ENCODE assay signal across 28 cellular contexts in genomic region chr5:64818245-64818644, GRCh38. TPM values are rescaled to one million over a fixed set of nuclear protein-coding genes. Genes with fewer than 3 reads are reported as not detected.
DNase-seq lines count a peak whose midpoint lies in the region; ATAC-seq, FAIRE-seq and TF ChIP-seq lines count a peak whose summit lies in the region.
"Had no signal": no experiment of that assay in that cellular context is flagged by ENCODE, and none has a peak within 500 bp of the region (broad histone marks: within the 10 kb centered on the region; RNA-seq: fewer than 3 reads in every experiment).

No MANE protein-coding gene starts in this region.

- TF ChIP-seq EP300 in SK-N-SH (IDR thresholded peaks at IDR 0.05; ENCODE audit: borderline replicate concordance in 1 of 2, low read depth in 1 of 2, low read length in 1 of 2): no peak

- POLR2A ChIA-PET in SK-N-SH (lab: Yijun Ruan, JAX): no interaction called here
- POLR2A ChIA-PET in endothelial cell of umbilical vein (lab: Charles Lee): no interaction called here

- peaks cover 0 to 15% of the 10 kb centered on the region in 2 experiments; a peak in 1 of 4 replicates for H3K4me1 ChIP-seq in SK-N-SH (ENCODE audit: control insufficient read depth in 1 of 2, insufficient read depth in 2 of 2, low read depth in 1 of 2, low read length in 1 of 2)
- H3K4me1 ChIP-seq in endothelial cell of umbilical vein (ENCODE audit: control insufficient read depth, extremely low read depth, insufficient read depth, low read length): peaks cover 31% of the 10 kb centered on the region
- peaks cover 4 to 6% of the 10 kb centered on the region in 2 donors for H3K4me1 ChIP-seq in adrenal gland (replicated peaks in 1 of 2)
- H3K4me1 ChIP-seq: Caco-2, SJSA1 had no signal

- 48% methylated on average over 3 of the region's 3 CpGs for WGBS in SK-N-SH (ENCODE audit: low lambda C conversion rate)
- 41 to 62% (median 54%) methylated on average over 3 of the region's 3 CpGs for WGBS in adrenal gland, 4 donors

- FAIRE-seq in endothelial cell of umbilical vein (lab: Jason Lieb, UNC): no peak
- FAIRE-seq: GM12892, GM19239, H54, K562 had no signal

- TF ChIP-seq RAD21 in SK-N-SH (IDR thresholded peaks at IDR 0.05; ENCODE audit: low read length): no peak

- H2AFZ ChIP-seq in SK-N-SH (ENCODE audit: low read depth): no peak overlapping the region
- H2AFZ ChIP-seq in endothelial cell of umbilical vein (ENCODE audit: low read depth, low read length): no peak overlapping the region
- H2AFZ ChIP-seq: PC-9 had no signal

- no peak overlapping the region for H3K4me2 ChIP-seq in SK-N-SH
- H3K4me2 ChIP-seq in endothelial cell of umbilical vein (ENCODE audit: insufficient read depth, low read length): peak overlapping the region; percentile 45
- H3K4me2 ChIP-seq: BLaER1 treated with 17β-estradiol and CSF1 and Interleukin-3, amounts not matched to agents 10 nM and 100 nM; PC-9 had no signal

- H3K27ac ChIP-seq in SK-N-SH (ENCODE audit: low read depth in 2 of 2, low read length in 1 of 2) (no peak overlapping the region), endothelial cell of umbilical vein (ENCODE audit: insufficient read depth, low read depth, low read length) (no peak overlapping the region), adrenal gland (no peak overlapping the region)
- H3K27ac ChIP-seq: BLaER1 treated with 17β-estradiol and CSF1 and Interleukin-3, amounts not matched to agents 10 nM and 100 nM; PC-9; SJSA1 had no signal

- H3K4me3 ChIP-seq in SK-N-SH (ENCODE audit: low read depth in 2 of 2, low read length in 1 of 2) (no peak overlapping the region), LNCaP clone FGC (ENCODE audit: low read depth, low read length) (no peak overlapping the region), endothelial cell of umbilical vein (replicated peaks in 1 of 3; ENCODE audit: insufficient read depth in 1 of 3, low read depth in 1 of 3, low read length in 3 of 3) (no peak overlapping the region), adrenal gland (no peak overlapping the region)
- H3K4me3 ChIP-seq: BLaER1 treated with 17β-estradiol and CSF1 and Interleukin-3, amounts not matched to agents 10 nM and 100 nM; K562; MG63; PC-9; SJSA1 had no signal

- no peak for TF ChIP-seq CTCF in SK-N-SH (IDR thresholded peaks at IDR 0.05)
- no peak for TF ChIP-seq CTCF in LNCaP clone FGC (IDR thresholded peaks at IDR 0.05; ENCODE audit: control insufficient read depth, extremely low read depth, insufficient read depth)
- TF ChIP-seq CTCF in endothelial cell of umbilical vein (IDR thresholded peaks at IDR 0.05; ENCODE audit: extremely low read depth in 1 of 2, insufficient read depth in 1 of 2, low read depth in 1 of 2, low read length in 2 of 2): no peak
- no peak for TF ChIP-seq CTCF in adrenal gland (IDR thresholded peaks at IDR 0.05)

- H3K79me2 ChIP-seq in SK-N-SH (ENCODE audit: insufficient read depth) (no peaks in the 10 kb centered on the region), endothelial cell of umbilical vein (ENCODE audit: control insufficient read depth, insufficient read depth, low read length) (no peaks in the 10 kb centered on the region)

- no peaks in the 10 kb centered on the region for H4K20me1 ChIP-seq in SK-N-SH (ENCODE audit: insufficient read depth)
- no peaks in the 10 kb centered on the region for H4K20me1 ChIP-seq in endothelial cell of umbilical vein (replicated peaks; ENCODE audit: control insufficient read depth, extremely low read depth, insufficient read depth, low read length)
- H4K20me1 ChIP-seq: BLaER1 treated with 17β-estradiol and CSF1 and Interleukin-3, amounts not matched to agents 10 nM and 100 nM had no signal

- H3K9me2 ChIP-seq in SK-N-SH: no peaks in the 10 kb centered on the region

- H3F3A ChIP-seq in SK-N-SH (replicated peaks; ENCODE audit: insufficient read depth): peaks cover 4% of the 10 kb centered on the region

- ATAC-seq in SK-N-SH treated with all-trans-retinoic acid at 6 μM for 48 hours: no peak
- ATAC-seq: K562 had no signal

- no peaks in the 10 kb centered on the region for H3K9me3 ChIP-seq in SK-N-SH
- H3K9me3 ChIP-seq in endothelial cell of umbilical vein (replicated peaks; ENCODE audit: control insufficient read depth, insufficient read depth, low read length): no peaks in the 10 kb centered on the region
- H3K9me3 ChIP-seq in adrenal gland (replicated peaks in 1 of 3): no peaks in the 10 kb centered on the region
- H3K9me3 ChIP-seq: BLaER1 treated with 17β-estradiol and CSF1 and Interleukin-3, amounts not matched to agents 10 nM and 100 nM; Caco-2; MG63; SJSA1 had no signal

- H3K27me3 ChIP-seq in SK-N-SH (ENCODE audit: insufficient read depth) (no peaks in the 10 kb centered on the region), endothelial cell of umbilical vein (ENCODE audit: control insufficient read depth in 2 of 2, insufficient read depth in 2 of 2, low read length in 2 of 2) (no peaks in the 10 kb centered on the region), adrenal gland (no peaks in the 10 kb centered on the region)
- H3K27me3 ChIP-seq: BLaER1 treated with 17β-estradiol and CSF1 and Interleukin-3, amounts not matched to agents 10 nM and 100 nM; MG63; SJSA1 had no signal

- intact Hi-C loops in endothelial cell of umbilical vein (cut with micrococcal nuclease): loop anchor here (5.0 kb wide), 1 partner anchor 219 kb away; no protein-coding TSS in a partner anchor
- intact Hi-C loops in adrenal gland (cut with DNase I): loop anchor here in 1 of 2 donors (10.0 kb wide), 1 partner anchor 137 kb away; no protein-coding TSS in a partner anchor

- BruUV-seq in endothelial cell of umbilical vein (replicated peaks; lab: Mats Ljungman, UMichigan): no TSS peak

- TF ChIP-seq POLR2A in endothelial cell of umbilical vein (IDR thresholded peaks at IDR 0.05; ENCODE audit: low read depth, low read length): no peak
- no peak for TF ChIP-seq POLR2A in adrenal gland (IDR thresholded peaks at IDR 0.05)

- no peak for DNase-seq in SK-N-SH
- DNase-seq in LNCaP clone FGC (ENCODE audit: low read depth): peak; percentile 86
- peak; percentile 66 for DNase-seq in endothelial cell of umbilical vein (ENCODE audit: low read depth, low spot score)
- no peak for DNase-seq in NCI-H2081 (lab: John Stamatoyannopoulos, UW)
- no peak for DNase-seq in adrenal gland
- no peak for DNase-seq in ureter (ENCODE audit: low spot score)
- DNase-seq: AML-193; Caco-2; CD4-positive, alpha-beta T cell; DND-41; Kasumi-1; MG63; NCI-H1105 treated with DMSO at 0.1 percent for 48 hours; NCI-H146; NCI-H1930; NCI-H446 treated with DMSO at 0.1 percent for 48 hours; NCI-H526; NCI-H82; NK-92 treated with Interleukin-12 subunit alpha and Interleukin-12 subunit beta, amount 100 ng/mL, for 24 hours; PC-9; Right ventricle myocardium superior had no signal

- CTCF ChIA-PET in SK-N-SH (lab: Yijun Ruan, JAX) (no interaction called here), endothelial cell of umbilical vein (lab: Charles Lee) (interaction anchor here (1.1 to 2.1 kb wide), 2 partner anchors 135 to 665 kb away, joined by 3 to 12 read pairs; no protein-coding TSS in a partner anchor)

- H3K9ac ChIP-seq in SK-N-SH (no peak overlapping the region), endothelial cell of umbilical vein (replicated peaks; ENCODE audit: extremely low read depth, insufficient read depth, low read length) (no peak overlapping the region)
- H3K9ac ChIP-seq: BLaER1 treated with 17β-estradiol and CSF1 and Interleukin-3, amounts not matched to agents 10 nM and 100 nM had no signal

- dilution Hi-C loops in endothelial cell of umbilical vein (cut with MboI; ENCODE audit: extremely low pct_ligation_motif_present, low sequenced_read_pairs): no loop called here

- no peaks in the 10 kb centered on the region for H3K9me1 ChIP-seq in endothelial cell of umbilical vein (replicated peaks; ENCODE audit: control insufficient read depth, extremely low read depth, insufficient read depth, low read length)

- H3K36me3 ChIP-seq in SK-N-SH (replicated peaks in 1 of 2; ENCODE audit: control insufficient read depth in 1 of 2, insufficient read depth in 2 of 2, low read length in 1 of 2) (peaks cover 7 to 13% of the 10 kb centered on the region in 2 experiments), endothelial cell of umbilical vein (ENCODE audit: control insufficient read depth in 2 of 2, extremely low read depth in 1 of 2, insufficient read depth in 2 of 2, low read length in 2 of 2) (no peaks in the 10 kb centered on the region), adrenal gland (replicated peaks in 1 of 2) (no peaks in the 10 kb centered on the region)
- H3K36me3 ChIP-seq: MG63 had no signal

TF ChIP-seq in endothelial cell of umbilical vein, 7 proteins besides CTCF, POLR2A, EP300 and RAD21 (continues in another document):
- no peak for TF ChIP-seq FOS (IDR thresholded peaks at IDR 0.05; ENCODE audit: borderline replicate concordance, insufficient read depth, low read length)

RNA-seq across cellular contexts. Expression of gene CWC27, which starts 49.5 kb away (rescaled TPM):
- polyA plus RNA-seq in SK-N-SH (2012; rRNA removed) (6.6 and 10.2 TPM in 2 replicates), endothelial cell of umbilical vein (7.4 and 11.9 TPM in 2 replicates), adrenal gland (10 to 100 TPM; 12.4 to 31.0 (median 13.9) TPM)
- polyA plus RNA-seq in SK-N-SH (2012; cell fraction: cytosol; rRNA removed): 13.4 and 20.7 TPM in 2 replicates
- 1.2 and 4.5 TPM in 2 replicates for polyA plus RNA-seq in SK-N-SH (2012; cell fraction: nucleus; rRNA removed)
- total RNA-seq in endothelial cell of umbilical vein (23.8 and 25.2 TPM in 2 replicates), adrenal gland (10 to 100 TPM in 7 of 8 donors, 1 to 10 TPM in 1; 7.3 to 21.5 (median 15.6) TPM), ureter (22.8 TPM)
- 14.4 and 16.4 TPM in 2 replicates for polyA plus RNA-seq in endothelial cell of umbilical vein (2011; cell fraction: cytosol; rRNA removed)
- 9.3 and 15.8 TPM in 2 replicates for polyA plus RNA-seq in endothelial cell of umbilical vein (2011; cell fraction: nucleus; rRNA removed)
- polyA plus RNA-seq in endothelial cell of umbilical vein (2012): 22.8 and 29.3 TPM in 2 replicates
- 23.6 and 24.0 TPM in 2 replicates for polyA minus RNA-seq in endothelial cell of umbilical vein
- polyA minus RNA-seq in endothelial cell of umbilical vein (2011; cell fraction: cytosol; rRNA and poly(A)+ RNA removed): 12.8 TPM
- polyA minus RNA-seq in endothelial cell of umbilical vein (2011; cell fraction: nucleus; rRNA and poly(A)+ RNA removed): 38.0 and 47.6 TPM in 2 replicates

RNA-seq across cellular contexts. Expression of gene SREK1IP1, which starts 49.8 kb away (rescaled TPM):
- 1.2 TPM in 2 replicates for polyA plus RNA-seq in SK-N-SH (2012; rRNA removed)
- polyA plus RNA-seq in SK-N-SH (2012; cell fraction: cytosol; rRNA removed): 2.3 and 2.7 TPM in 2 replicates
- polyA plus RNA-seq in SK-N-SH (2012; cell fraction: nucleus; rRNA removed): 1.4 TPM in 2 replicates
- total RNA-seq in endothelial cell of umbilical vein: 17.8 and 23.5 TPM in 2 replicates
- polyA plus RNA-seq in endothelial cell of umbilical vein: 2.6 and 6.3 TPM in 2 replicates
- 3.4 and 4.9 TPM in 2 replicates for polyA plus RNA-seq in endothelial cell of umbilical vein (2011; cell fraction: cytosol; rRNA removed)
- polyA plus RNA-seq in endothelial cell of umbilical vein (2011; cell fraction: nucleus; rRNA removed): 3.1 and 3.9 TPM in 2 replicates
- 9.9 and 13.2 TPM in 2 replicates for polyA plus RNA-seq in endothelial cell of umbilical vein (2012)
- polyA minus RNA-seq in endothelial cell of umbilical vein: 4.5 and 5.6 TPM in 2 replicates
- polyA minus RNA-seq in endothelial cell of umbilical vein (2011; cell fraction: cytosol; rRNA and poly(A)+ RNA removed): 9.3 TPM
- 7.0 and 7.1 TPM in 2 replicates for polyA minus RNA-seq in endothelial cell of umbilical vein (2011; cell fraction: nucleus; rRNA and poly(A)+ RNA removed)
- 10 to 100 TPM in 5 of 8 donors, 1 to 10 TPM in 3; 5.0 to 29.2 (median 14.6) TPM for total RNA-seq in adrenal gland
- polyA plus RNA-seq in adrenal gland: 10 to 100 TPM; 13.1 to 42.9 (median 36.8) TPM
- 14.8 TPM for total RNA-seq in ureter

Comparison
In these comparisons a context has a peak if more than half of its experiments do, and no peak if none do; other contexts are left out.
1. DNase-seq: peak in LNCaP clone FGC (single experiment) and endothelial cell of umbilical vein (single experiment); none in SK-N-SH (single experiment), NCI-H2081 (0 of 2), adrenal gland (0 of 7) and ureter (single experiment).